30 cellular contexts compared by ENCODE assay signal in the genomic region with DNA sequence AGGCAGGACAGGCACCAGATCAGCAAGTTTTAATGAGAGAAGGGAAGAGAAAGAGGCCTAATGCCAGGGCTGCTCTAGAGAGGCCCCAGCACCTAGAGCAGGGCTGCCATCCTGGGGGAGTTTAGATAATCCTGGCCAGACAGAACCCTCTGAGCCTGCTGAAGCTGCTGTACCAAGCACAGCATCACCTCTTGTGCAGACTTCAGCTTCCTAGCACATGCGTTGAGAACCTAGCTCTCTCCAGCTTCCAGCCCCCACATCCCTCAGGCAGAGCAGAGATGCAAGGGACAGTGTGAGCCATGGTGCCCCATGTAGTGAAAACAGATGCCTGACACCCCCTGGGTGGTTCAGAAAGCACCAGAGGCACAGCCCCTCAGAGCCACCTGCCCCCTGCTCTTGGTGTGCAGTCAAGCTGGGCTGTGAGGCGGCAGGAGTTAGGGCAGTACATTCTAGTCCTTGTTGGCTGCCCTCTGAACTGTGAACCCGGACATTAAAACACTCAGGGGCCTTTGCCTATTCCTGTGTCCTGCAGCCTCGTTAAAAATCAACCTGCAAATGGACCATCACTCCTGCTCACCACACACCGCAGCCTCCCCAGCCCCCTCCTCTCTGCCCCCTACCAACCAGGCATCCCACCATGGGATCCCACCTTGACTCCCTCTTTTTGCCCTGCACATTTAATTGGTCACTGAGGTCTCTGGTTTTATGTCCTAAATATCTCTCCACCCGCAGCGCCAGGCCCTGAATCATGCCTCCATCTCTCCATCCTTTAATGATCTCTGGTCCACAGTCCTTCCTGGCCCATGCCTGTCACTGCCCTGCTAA. TPM values are rescaled to one million over a fixed set of nuclear protein-coding genes. Genes with fewer than 3 reads are reported as not detected.
DNase-seq lines count a peak whose midpoint lies in the region; ATAC-seq and TF ChIP-seq lines count a peak whose summit lies in the region.
"Had no signal": no experiment of that assay in that cellular context is flagged by ENCODE, and none has a peak within 500 bp of the region (broad histone marks: within the 10 kb centered on the region; RNA-seq: fewer than 3 reads in every experiment).

No MANE protein-coding gene starts in this region.

- intact Hi-C loops in natural killer cell (cut with micrococcal nuclease): no loop called here

- no peak for TF ChIP-seq CTCF in natural killer cell (IDR thresholded peaks at IDR 0.05)
- TF ChIP-seq CTCF in coronary artery (IDR thresholded peaks at IDR 0.05): no peak
- no peak for TF ChIP-seq CTCF in neural crest cell (conservative IDR thresholded peaks at IDR 0.05)
- TF ChIP-seq CTCF in GM13977 (IDR thresholded peaks at IDR 0.05; ENCODE audit: extremely low read depth, insufficient read depth, missing control alignments): no peak

- no peak overlapping the region for H3K4me3 Mint-ChIP-seq in natural killer cell treated with Interleukin-12 subunit alpha and Interleukin-12 subunit beta and Interleukin-15 and Interleukin-18, amount 100 ng/mL, for 72 hours
- no peak overlapping the region for H3K4me3 Mint-ChIP-seq in natural killer cell
- no peak overlapping the region for H3K4me3 Mint-ChIP-seq in neural crest cell
- H3K4me3 Mint-ChIP-seq: activated CD4-positive, alpha-beta T cell treated with anti-CD3 and anti-CD28 coated beads, Interleukin-2, amount 10 ng/mL, durations not matched to agents 7 days and 5 days; activated T-cell treated with anti-CD3 and anti-CD28 coated beads, Interleukin-2, amount 50 U/mL, for 72 hours; B cell; CD8-positive, alpha-beta T cell; IgD-negative memory B cell; naive thymus-derived CD8-positive, alpha-beta T cell; stimulated activated naive CD8-positive, alpha-beta T cell treated with anti-CD3 and anti-CD28 coated beads, Interleukin-15, Interleukin-2, amounts not matched to agents 100 ng/mL and 50 ng/mL, for 24 hours had no signal

- peak; percentile 6 to 37 for ATAC-seq in natural killer cell treated with Interleukin-12 subunit alpha and Interleukin-12 subunit beta and Interleukin-15 and Interleukin-18, amount 100 ng/mL, for 72 hours
- ATAC-seq in natural killer cell (no peak), GM19351 (IDR thresholded peaks at IDR 0.05; ENCODE audit: unreplicated experiment) (no peak)
- ATAC-seq: activated T-cell treated with anti-CD3 and anti-CD28 coated beads, Interleukin-2, amount 50 U/mL, for 72 hours; CD8-positive, alpha-beta T cell; naive thymus-derived CD8-positive, alpha-beta T cell; pancreas had no signal

- no peaks in the 10 kb centered on the region for H3K9me3 Mint-ChIP-seq in natural killer cell treated with Interleukin-12 subunit alpha and Interleukin-12 subunit beta and Interleukin-15 and Interleukin-18, amount 100 ng/mL, for 72 hours
- H3K9me3 Mint-ChIP-seq in natural killer cell: no peaks in the 10 kb centered on the region
- H3K9me3 Mint-ChIP-seq in neural crest cell: no peaks in the 10 kb centered on the region
- H3K9me3 Mint-ChIP-seq: activated CD4-positive, alpha-beta T cell treated with anti-CD3 and anti-CD28 coated beads, Interleukin-2, amount 10 ng/mL, durations not matched to agents 7 days and 5 days; activated T-cell treated with anti-CD3 and anti-CD28 coated beads, Interleukin-2, amount 50 U/mL, for 72 hours; CD8-positive, alpha-beta T cell; IgD-negative memory B cell; naive thymus-derived CD8-positive, alpha-beta T cell; stimulated activated naive CD8-positive, alpha-beta T cell treated with anti-CD3 and anti-CD28 coated beads, Interleukin-15, Interleukin-2, amounts not matched to agents 100 ng/mL and 50 ng/mL, for 24 hours had no signal

- no peak overlapping the region for H3K27ac ChIP-seq in coronary artery
- H3K27ac ChIP-seq: heart right ventricle, pancreas, testis, uterus had no signal

- DNase-seq in natural killer cell treated with Interleukin-12 subunit alpha and Interleukin-12 subunit beta and Interleukin-15 and Interleukin-18, amount 100 ng/mL, for 72 hours (ENCODE audit: low spot score): no peak
- DNase-seq in natural killer cell: no peak
- peak; percentile 54 for DNase-seq in coronary artery (ENCODE audit: low spot score)
- DNase-seq in neural crest cell (ENCODE audit: low read depth, low spot score): no peak
- no peak for DNase-seq in GM13977 (ENCODE audit: low spot score)
- DNase-seq in NCI-H345 treated with DMSO at 0.1 percent for 48 hours (lab: John Stamatoyannopoulos, UW; ENCODE audit: unreplicated experiment): no peak
- DNase-seq: ACHN; activated CD4-positive, alpha-beta T cell treated with anti-CD3 and anti-CD28 coated beads, Interleukin-2, amount 10 ng/mL, durations not matched to agents 7 days and 5 days; activated naive CD4-positive, alpha-beta T cell treated with Interleukin-2 at 50 U/mL for 16 hours; activated T-cell treated with anti-CD3 and anti-CD28 coated beads, Interleukin-2, amount 50 U/mL, for 72 hours; central memory CD4-positive, alpha-beta T cell; dermis blood vessel endothelial cell; DMS153; foreskin melanocyte; heart right ventricle; kidney glomerular epithelial cell; naive thymus-derived CD8-positive, alpha-beta T cell; NCI-H1436 treated with DMSO at 0.1 percent for 48 hours; pancreas; SIG-M5; SW 1271; testis; uterus had no signal

- peak overlapping the region in 1 of 2 donors; percentile 44 for H3K27ac Mint-ChIP-seq in natural killer cell treated with Interleukin-12 subunit alpha and Interleukin-12 subunit beta and Interleukin-15 and Interleukin-18, amount 100 ng/mL, for 72 hours
- H3K27ac Mint-ChIP-seq in natural killer cell (no peak overlapping the region), neural crest cell (ENCODE audit: unreplicated experiment) (peak overlapping the region; percentile 45)
- H3K27ac Mint-ChIP-seq: activated CD4-positive, alpha-beta T cell treated with anti-CD3 and anti-CD28 coated beads, Interleukin-2, amount 10 ng/mL, durations not matched to agents 7 days and 5 days; activated T-cell treated with anti-CD3 and anti-CD28 coated beads, Interleukin-2, amount 50 U/mL, for 72 hours; B cell; CD8-positive, alpha-beta T cell; stimulated activated naive CD8-positive, alpha-beta T cell treated with anti-CD3 and anti-CD28 coated beads, Interleukin-15, Interleukin-2, amounts not matched to agents 100 ng/mL and 50 ng/mL, for 24 hours had no signal

- H3K36me3 Mint-ChIP-seq in natural killer cell treated with Interleukin-12 subunit alpha and Interleukin-12 subunit beta and Interleukin-15 and Interleukin-18, amount 100 ng/mL, for 72 hours: no peaks in the 10 kb centered on the region
- H3K36me3 Mint-ChIP-seq in natural killer cell (no peaks in the 10 kb centered on the region), neural crest cell (ENCODE audit: low read depth) (no peaks in the 10 kb centered on the region)
- H3K36me3 Mint-ChIP-seq: CD8-positive, alpha-beta T cell had no signal

- no peak overlapping the region for H3K4me3 ChIP-seq in coronary artery
- H3K4me3 ChIP-seq: heart right ventricle, lung, pancreas, smooth muscle cell, testis, uterus had no signal

- in situ Hi-C loops in GM13977 (cut with MboI; ENCODE audit: low pct_unique_long_range_greater_than_20kb, low sequenced_read_pairs, unreplicated experiment): loop anchor here (25.0 kb wide), 1 partner anchor 103 kb away; no protein-coding TSS in a partner anchor

- peaks cover 9 to 20% of the 10 kb centered on the region in 2 donors for H3K27me3 Mint-ChIP-seq in natural killer cell treated with Interleukin-12 subunit alpha and Interleukin-12 subunit beta and Interleukin-15 and Interleukin-18, amount 100 ng/mL, for 72 hours
- H3K27me3 Mint-ChIP-seq in natural killer cell (ENCODE audit: low read depth in 2 of 2): peaks cover 11 to 13% of the 10 kb centered on the region in 2 donors
- H3K27me3 Mint-ChIP-seq in neural crest cell (ENCODE audit: low read depth): peaks cover 2% of the 10 kb centered on the region
- H3K27me3 Mint-ChIP-seq: activated CD4-positive, alpha-beta T cell treated with anti-CD3 and anti-CD28 coated beads, Interleukin-2, amount 10 ng/mL, durations not matched to agents 7 days and 5 days; IgD-negative memory B cell; stimulated activated naive CD8-positive, alpha-beta T cell treated with anti-CD3 and anti-CD28 coated beads, Interleukin-15, Interleukin-2, amounts not matched to agents 100 ng/mL and 50 ng/mL, for 24 hours had no signal

- H3K4me1 Mint-ChIP-seq in natural killer cell treated with Interleukin-12 subunit alpha and Interleukin-12 subunit beta and Interleukin-15 and Interleukin-18, amount 100 ng/mL, for 72 hours (ENCODE audit: low read depth in 2 of 2): no peaks in the 10 kb centered on the region
- H3K4me1 Mint-ChIP-seq in natural killer cell: no peaks in the 10 kb centered on the region
- peaks cover 22% of the 10 kb centered on the region for H3K4me1 Mint-ChIP-seq in neural crest cell
- H3K4me1 Mint-ChIP-seq: activated CD4-positive, alpha-beta T cell treated with anti-CD3 and anti-CD28 coated beads, Interleukin-2, amount 10 ng/mL, durations not matched to agents 7 days and 5 days; B cell had no signal

RNA-seq across cellular contexts. Expression of gene ADD2, which starts 52.6 kb away (rescaled TPM):
- total RNA-seq in natural killer cell treated with Interleukin-12 subunit alpha and Interleukin-12 subunit beta and Interleukin-15 and Interleukin-18, amount 100 ng/mL, for 72 hours: 1 to 10 TPM; 2.3 to 4.8 TPM
- total RNA-seq in natural killer cell (1 to 10 TPM in 1 of 3 donors, under 1 TPM in 2; 0.16 to 1.4 (median 0.40) TPM), neural crest cell (31.6 and 31.8 TPM in 2 replicates)

Comparison
In these comparisons a context has a peak if more than half of its experiments do, and no peak if none do; other contexts are left out.
1. ATAC-seq: peak in natural killer cell treated with Interleukin-12 subunit alpha and Interleukin-12 subunit beta and Interleukin-15 and Interleukin-18, amount 100 ng/mL, for 72 hours (2 of 2); none in natural killer cell (0 of 3) and GM19351 (single experiment).